8 cellular contexts compared by ENCODE assay signal in genomic region chr11:77589181-77589520, GRCh38. TPM values are rescaled to one million over a fixed set of nuclear protein-coding genes. Genes with fewer than 3 reads are reported as not detected.
DNase-seq lines count a peak whose midpoint lies in the region; ATAC-seq, FAIRE-seq and TF ChIP-seq lines count a peak whose summit lies in the region.

No MANE protein-coding gene starts in this region.

- H4K20me1 ChIP-seq in endothelial cell of umbilical vein (replicated peaks; ENCODE audit: control insufficient read depth, extremely low read depth, insufficient read depth, low read length): no peaks in the 10 kb centered on the region

- H3K4me3 ChIP-seq in endothelial cell of umbilical vein (replicated peaks in 1 of 3; ENCODE audit: insufficient read depth in 1 of 3, low read depth in 1 of 3, low read length in 3 of 3) (peak overlapping the region; percentile 33 to 62 (median 51)), neutrophil (ENCODE audit: low read depth in 1 of 2, low read length in 1 of 2) (peak overlapping the region; percentile 57 to 66)

- no peaks in the 10 kb centered on the region for H3K79me2 ChIP-seq in endothelial cell of umbilical vein (ENCODE audit: control insufficient read depth, insufficient read depth, low read length)

- peaks cover 10% of the 10 kb centered on the region for H3K4me1 ChIP-seq in endothelial cell of umbilical vein (ENCODE audit: control insufficient read depth, extremely low read depth, insufficient read depth, low read length)
- peaks cover 15 to 16% of the 10 kb centered on the region in 2 experiments for H3K4me1 ChIP-seq in neutrophil (ENCODE audit: control insufficient read depth in 1 of 2, insufficient read depth in 1 of 2, low read depth in 1 of 2, low read length in 1 of 2)

- H3K27ac ChIP-seq in endothelial cell of umbilical vein (ENCODE audit: insufficient read depth, low read depth, low read length) (no peak overlapping the region), neutrophil (no peak overlapping the region)

- no peak for TF ChIP-seq POLR2A in endothelial cell of umbilical vein (IDR thresholded peaks at IDR 0.05; ENCODE audit: low read depth, low read length)

- dilution Hi-C loops in endothelial cell of umbilical vein (cut with MboI; ENCODE audit: extremely low pct_ligation_motif_present, low sequenced_read_pairs): no loop called here

- H3K27ac Mint-ChIP-seq in CD14-positive monocyte: peak overlapping the region in 3 of 7 donors; percentile 40 to 71 (median 54)

- BruUV-seq in endothelial cell of umbilical vein (replicated peaks; lab: Mats Ljungman, UMichigan): TSS peak; percentile 7

- H3K4me1 Mint-ChIP-seq in CD14-positive monocyte: peaks cover 19% of the 10 kb centered on the region

- CTCF ChIA-PET in endothelial cell of umbilical vein (lab: Charles Lee): interaction anchor here (0.7 to 2.1 kb wide), 2 partner anchors 13 to 394 kb away, joined by 3 to 9 read pairs; no protein-coding TSS in a partner anchor

- H3K27me3 ChIP-seq in endothelial cell of umbilical vein (ENCODE audit: control insufficient read depth in 2 of 2, insufficient read depth in 2 of 2, low read length in 2 of 2) (no peaks in the 10 kb centered on the region), neutrophil (peaks cover 46% of the 10 kb centered on the region)

- H3K4me2 ChIP-seq in endothelial cell of umbilical vein (ENCODE audit: insufficient read depth, low read length): peak overlapping the region; percentile 85

- intact Hi-C loops in CD14-positive monocyte (cut with micrococcal nuclease): no loop called here
- intact Hi-C loops in endothelial cell of umbilical vein (cut with micrococcal nuclease): no loop called here

- peaks cover 17 to 35% (median 21%) of the 10 kb centered on the region in 3 donors for H3K27me3 Mint-ChIP-seq in CD14-positive monocyte (ENCODE audit: low read depth in 3 of 3)

- TF ChIP-seq CTCF in CD14-positive monocyte (IDR thresholded peaks at IDR 0.05) (no peak), endothelial cell of umbilical vein (IDR thresholded peaks at IDR 0.05; ENCODE audit: extremely low read depth in 1 of 2, insufficient read depth in 1 of 2, low read depth in 1 of 2, low read length in 2 of 2) (no peak), neutrophil (IDR thresholded peaks at IDR 0.05) (no peak)

- DNase-seq in CD14-positive monocyte (ENCODE audit: low spot score) (no peak), NCI-H2171 treated with DMSO at 0.1 percent for 48 hours (lab: John Stamatoyannopoulos, UW) (peak; percentile 90), endothelial cell of umbilical vein (ENCODE audit: low read depth, low spot score) (no peak), NCI-H1417 treated with DMSO at 0.1 percent for 48 hours (lab: John Stamatoyannopoulos, UW) (no peak)
- DNase-seq in stimulated activated CD8-positive, alpha-beta memory T cell treated with anti-CD3 and anti-CD28 coated beads, Interleukin-4, amount 100 ng/mL, for 48 hours: no peak

- no peaks in the 10 kb centered on the region for H3K36me3 Mint-ChIP-seq in CD14-positive monocyte

- POLR2A ChIA-PET in endothelial cell of umbilical vein (lab: Charles Lee): no interaction called here

- H3K4me3 Mint-ChIP-seq in CD14-positive monocyte: peak overlapping the region; percentile 84 to 93

- H3K9me3 Mint-ChIP-seq in CD14-positive monocyte: peaks cover 0 to 2% (median 0%) of the 10 kb centered on the region in 7 donors

- no peaks in the 10 kb centered on the region for H3K36me3 ChIP-seq in endothelial cell of umbilical vein (ENCODE audit: control insufficient read depth in 2 of 2, extremely low read depth in 1 of 2, insufficient read depth in 2 of 2, low read length in 2 of 2)
- H3K36me3 ChIP-seq in neutrophil: no peaks in the 10 kb centered on the region

- peak overlapping the region; percentile 28 for H3K9ac ChIP-seq in endothelial cell of umbilical vein (replicated peaks; ENCODE audit: extremely low read depth, insufficient read depth, low read length)

- H3K9me3 ChIP-seq in endothelial cell of umbilical vein (replicated peaks; ENCODE audit: control insufficient read depth, insufficient read depth, low read length) (no peaks in the 10 kb centered on the region), neutrophil (no peaks in the 10 kb centered on the region)

- ATAC-seq in GM21723 (IDR thresholded peaks at IDR 0.05; ENCODE audit: unreplicated experiment): peak; percentile 23
- no peak for ATAC-seq in GM21360 (IDR thresholded peaks at IDR 0.05; ENCODE audit: unreplicated experiment)

- no peaks in the 10 kb centered on the region for H3K9me1 ChIP-seq in endothelial cell of umbilical vein (replicated peaks; ENCODE audit: control insufficient read depth, extremely low read depth, insufficient read depth, low read length)

- FAIRE-seq in endothelial cell of umbilical vein (lab: Jason Lieb, UNC): no peak

- peak overlapping the region; percentile 85 for H2AFZ ChIP-seq in endothelial cell of umbilical vein (ENCODE audit: low read depth, low read length)

TF ChIP-seq in endothelial cell of umbilical vein, 7 proteins besides CTCF, POLR2A, EP300 and RAD21:
- TF ChIP-seq FOS (IDR thresholded peaks at IDR 0.05; ENCODE audit: borderline replicate concordance, insufficient read depth, low read length) (no peak), MYC (IDR thresholded peaks at IDR 0.05; ENCODE audit: low read depth, low read length) (no peak), POLR2AphosphoS5 (IDR thresholded peaks at IDR 0.05; ENCODE audit: insufficient read depth, low read depth, low read length) (no peak), GATA2 (IDR thresholded peaks at IDR 0.05; ENCODE audit: insufficient read depth, insufficient read length, low read depth, low read length) (no peak), EZH2 (IDR thresholded peaks at IDR 0.05; ENCODE audit: borderline replicate concordance, low read depth, low read length, severe bottlenecking) (no peak), JUN (IDR thresholded peaks at IDR 0.05; ENCODE audit: borderline replicate concordance, insufficient read depth, insufficient read length, low read depth) (no peak)
- TF ChIP-seq, protein P1, sequence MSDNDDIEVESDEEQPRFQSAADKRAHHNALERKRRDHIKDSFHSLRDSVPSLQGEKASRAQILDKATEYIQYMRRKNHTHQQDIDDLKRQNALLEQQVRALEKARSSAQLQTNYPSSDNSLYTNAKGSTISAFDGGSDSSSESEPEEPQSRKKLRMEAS (IDR thresholded peaks at IDR 0.05; ENCODE audit: insufficient read depth, insufficient read length): no peak

RNA-seq across cellular contexts. Expression of gene AQP11, which starts 0.6 kb away (rescaled TPM):
- polyA plus RNA-seq in CD14-positive monocyte (under 1 TPM; 0.16 to 0.18 TPM), endothelial cell of umbilical vein (0.55 and 0.72 TPM in 2 replicates)
- 0.22 and 0.35 TPM in 2 replicates for total RNA-seq in endothelial cell of umbilical vein
- polyA plus RNA-seq in endothelial cell of umbilical vein (2011; cell fraction: cytosol; rRNA removed): 0.30 and 0.31 TPM in 2 replicates
- 0.46 and 0.53 TPM in 2 replicates for polyA plus RNA-seq in endothelial cell of umbilical vein (2011; cell fraction: nucleus; rRNA removed)
- polyA plus RNA-seq in endothelial cell of umbilical vein (2012): 0.42 and 0.92 TPM in 2 replicates
- polyA minus RNA-seq in endothelial cell of umbilical vein: 0.58 and 0.98 TPM in 2 replicates
- 0.72 TPM for polyA minus RNA-seq in endothelial cell of umbilical vein (2011; cell fraction: cytosol; rRNA and poly(A)+ RNA removed)
- 0.38 TPM in 1 of 2 replicates, not detected in the other for polyA minus RNA-seq in endothelial cell of umbilical vein (2011; cell fraction: nucleus; rRNA and poly(A)+ RNA removed)

RNA-seq across cellular contexts. Expression of gene CLNS1A, which starts 48.4 kb away (rescaled TPM):
- polyA plus RNA-seq in CD14-positive monocyte (100 to 1,000 TPM; 139 to 140 TPM), endothelial cell of umbilical vein (59.0 and 84.5 TPM in 2 replicates)
- 89.9 and 99.7 TPM in 2 replicates for total RNA-seq in endothelial cell of umbilical vein
- 96.1 and 97.7 TPM in 2 replicates for polyA plus RNA-seq in endothelial cell of umbilical vein (2011; cell fraction: cytosol; rRNA removed)
- polyA plus RNA-seq in endothelial cell of umbilical vein (2011; cell fraction: nucleus; rRNA removed): 53.7 and 64.5 TPM in 2 replicates
- polyA plus RNA-seq in endothelial cell of umbilical vein (2012): 144 and 164 TPM in 2 replicates
- 69.2 and 94.1 TPM in 2 replicates for polyA minus RNA-seq in endothelial cell of umbilical vein
- polyA minus RNA-seq in endothelial cell of umbilical vein (2011; cell fraction: cytosol; rRNA and poly(A)+ RNA removed): 132 TPM
- polyA minus RNA-seq in endothelial cell of umbilical vein (2011; cell fraction: nucleus; rRNA and poly(A)+ RNA removed): 38.8 and 46.4 TPM in 2 replicates
